6 cellular contexts compared by ENCODE assay signal in the genomic region with DNA sequence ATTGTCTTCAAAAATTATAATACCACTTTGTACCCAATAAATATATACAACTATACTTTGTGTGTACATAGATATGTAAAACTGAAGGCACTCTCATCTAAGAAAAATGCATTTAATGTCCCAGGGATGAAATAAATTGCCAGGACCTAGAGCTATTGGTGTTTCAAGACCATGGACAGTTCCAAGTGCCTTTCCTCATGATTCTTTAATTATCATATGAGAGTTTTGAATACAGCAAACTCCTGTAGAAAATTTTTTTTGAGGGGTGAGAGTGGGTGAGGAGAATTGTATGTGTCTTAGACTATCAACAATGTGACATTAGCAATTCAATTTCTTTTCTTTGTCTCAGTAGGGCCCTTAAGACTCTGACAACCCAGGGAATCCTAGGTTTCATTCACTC. TPM values are rescaled to one million over a fixed set of nuclear protein-coding genes. Genes with fewer than 3 reads are reported as not detected.
"Had no signal": no experiment of that assay in that cellular context is flagged by ENCODE, and none has a peak within 500 bp of the region (broad histone marks: within the 10 kb centered on the region; RNA-seq: fewer than 3 reads in every experiment).

No MANE protein-coding gene starts in this region.

RNA-seq across cellular contexts. Expression of a gene that starts 17.6 kb away (rescaled TPM):
- total RNA-seq: GM23248, H1, H9, HT-29 had no signal
- polyA plus RNA-seq: GM23248, H1, IgD-negative memory B cell, K562 had no signal

RNA-seq across cellular contexts. Expression of a gene that starts 59.6 kb away (rescaled TPM):
- total RNA-seq: GM23248, H1, H9, HT-29, K562 had no signal
- polyA plus RNA-seq: GM23248, H1, IgD-negative memory B cell, K562 had no signal
